ENCODE assay signal across 1 cellular context in the genomic region with DNA sequence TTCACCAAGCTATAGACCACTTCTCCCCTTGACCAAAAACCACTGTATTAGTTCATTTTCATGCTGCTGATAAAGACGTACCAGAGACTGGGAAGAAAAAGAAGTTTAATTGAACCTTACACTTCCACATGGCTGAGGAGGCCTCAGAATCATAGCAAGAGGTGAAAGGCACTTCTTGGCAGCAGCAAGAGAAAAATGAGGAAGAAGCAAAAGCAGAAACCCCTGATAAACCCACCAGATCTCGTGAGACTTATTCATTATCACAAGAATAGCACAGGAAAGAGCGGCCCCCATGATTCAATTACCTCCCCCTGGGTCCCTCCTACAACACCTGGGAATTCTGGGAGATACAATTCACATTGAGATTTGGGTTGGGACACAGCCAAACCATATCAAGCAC.
TF ChIP-seq lines count a peak whose summit lies in the region.

No MANE protein-coding gene starts in this region.

TF ChIP-seq in WTC11, 78 proteins besides CTCF, POLR2A, EP300 and RAD21 (continued from another document):
- TF ChIP-seq ZNF219 (CRISPR knock-in tag; IDR thresholded peaks at IDR 0.05; ENCODE audit: borderline replicate concordance) (no peak), GRHL2 (CRISPR knock-in tag; IDR thresholded peaks at IDR 0.05; ENCODE audit: insufficient replicate concordance, severe bottlenecking) (no peak), ZNF396 (CRISPR knock-in tag; IDR thresholded peaks at IDR 0.05; ENCODE audit: borderline replicate concordance) (no peak), NR3C1 (CRISPR knock-in tag; conservative IDR thresholded peaks at IDR 0.05; ENCODE audit: low read depth) (no peak), ZNF416 (CRISPR knock-in tag; IDR thresholded peaks at IDR 0.05) (no peak), NR1H2 (CRISPR knock-in tag; IDR thresholded peaks at IDR 0.05) (no peak), SMAD3 (CRISPR knock-in tag; IDR thresholded peaks at IDR 0.05; ENCODE audit: borderline replicate concordance) (no peak), FOXP1 (CRISPR knock-in tag; IDR thresholded peaks at IDR 0.05; ENCODE audit: borderline replicate concordance) (no peak), MXD4 (CRISPR knock-in tag; IDR thresholded peaks at IDR 0.05; ENCODE audit: borderline replicate concordance) (no peak), SP1 (CRISPR knock-in tag; conservative IDR thresholded peaks at IDR 0.05) (no peak)
- TF ChIP-seq, protein P1, sequence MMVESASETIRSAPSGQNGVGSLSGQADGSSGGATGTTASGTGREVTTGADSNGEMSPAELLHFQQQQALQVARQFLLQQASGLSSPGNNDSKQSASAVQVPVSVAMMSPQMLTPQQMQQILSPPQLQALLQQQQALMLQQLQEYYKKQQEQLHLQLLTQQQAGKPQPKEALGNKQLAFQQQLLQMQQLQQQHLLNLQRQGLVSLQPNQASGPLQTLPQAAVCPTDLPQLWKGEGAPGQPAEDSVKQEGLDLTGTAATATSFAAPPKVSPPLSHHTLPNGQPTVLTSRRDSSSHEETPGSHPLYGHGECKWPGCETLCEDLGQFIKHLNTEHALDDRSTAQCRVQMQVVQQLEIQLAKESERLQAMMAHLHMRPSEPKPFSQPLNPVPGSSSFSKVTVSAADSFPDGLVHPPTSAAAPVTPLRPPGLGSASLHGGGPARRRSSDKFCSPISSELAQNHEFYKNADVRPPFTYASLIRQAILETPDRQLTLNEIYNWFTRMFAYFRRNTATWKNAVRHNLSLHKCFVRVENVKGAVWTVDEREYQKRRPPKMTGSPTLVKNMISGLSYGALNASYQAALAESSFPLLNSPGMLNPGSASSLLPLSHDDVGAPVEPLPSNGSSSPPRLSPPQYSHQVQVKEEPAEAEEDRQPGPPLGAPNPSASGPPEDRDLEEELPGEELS (CRISPR knock-in tag; IDR thresholded peaks at IDR 0.05), result no peak
- TF ChIP-seq, protein P2, sequence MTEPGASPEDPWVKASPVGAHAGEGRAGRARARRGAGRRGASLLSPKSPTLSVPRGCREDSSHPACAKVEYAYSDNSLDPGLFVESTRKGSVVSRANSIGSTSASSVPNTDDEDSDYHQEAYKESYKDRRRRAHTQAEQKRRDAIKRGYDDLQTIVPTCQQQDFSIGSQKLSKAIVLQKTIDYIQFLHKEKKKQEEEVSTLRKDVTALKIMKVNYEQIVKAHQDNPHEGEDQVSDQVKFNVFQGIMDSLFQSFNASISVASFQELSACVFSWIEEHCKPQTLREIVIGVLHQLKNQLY (CRISPR knock-in tag; IDR thresholded peaks at IDR 0.05), result no peak
- TF ChIP-seq, protein P3, sequence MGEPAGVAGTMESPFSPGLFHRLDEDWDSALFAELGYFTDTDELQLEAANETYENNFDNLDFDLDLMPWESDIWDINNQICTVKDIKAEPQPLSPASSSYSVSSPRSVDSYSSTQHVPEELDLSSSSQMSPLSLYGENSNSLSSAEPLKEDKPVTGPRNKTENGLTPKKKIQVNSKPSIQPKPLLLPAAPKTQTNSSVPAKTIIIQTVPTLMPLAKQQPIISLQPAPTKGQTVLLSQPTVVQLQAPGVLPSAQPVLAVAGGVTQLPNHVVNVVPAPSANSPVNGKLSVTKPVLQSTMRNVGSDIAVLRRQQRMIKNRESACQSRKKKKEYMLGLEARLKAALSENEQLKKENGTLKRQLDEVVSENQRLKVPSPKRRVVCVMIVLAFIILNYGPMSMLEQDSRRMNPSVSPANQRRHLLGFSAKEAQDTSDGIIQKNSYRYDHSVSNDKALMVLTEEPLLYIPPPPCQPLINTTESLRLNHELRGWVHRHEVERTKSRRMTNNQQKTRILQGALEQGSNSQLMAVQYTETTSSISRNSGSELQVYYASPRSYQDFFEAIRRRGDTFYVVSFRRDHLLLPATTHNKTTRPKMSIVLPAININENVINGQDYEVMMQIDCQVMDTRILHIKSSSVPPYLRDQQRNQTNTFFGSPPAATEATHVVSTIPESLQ (CRISPR knock-in tag; IDR thresholded peaks at IDR 0.05), result no peak
TF ChIP-seq in WTC11: peak in this region for 0.
